Comparison of ENCODE assay signal across 8 cellular contexts in genomic region chr15:55993111-55993803, GRCh38. TPM values are rescaled to one million over a fixed set of nuclear protein-coding genes. Genes with fewer than 3 reads are reported as not detected.
DNase-seq lines count a peak whose midpoint lies in the region; ATAC-seq and TF ChIP-seq lines count a peak whose summit lies in the region.

NEDD4 (minus strand) TSS chr15:55993612; CDS start chr15:55993555, 57 bp downstream.

- peak within 1 kb of the TSS; percentile 90 for H3K4me3 Mint-ChIP-seq in mesothelial cell of epicardium

- H3K36me3 ChIP-seq in NT2/D1 (ENCODE audit: insufficient read depth, insufficient read length, low read length), result peaks cover 2% of the 10 kb centered on the region

- H3K4me1 Mint-ChIP-seq in mesothelial cell of epicardium, result peaks cover 40% of the 10 kb centered on the region

- peak within 1 kb of the TSS; percentile 83 for H3K9ac ChIP-seq in NT2/D1 (ENCODE audit: insufficient read length, low read depth)

- in situ Hi-C loops in endometrial microvascular endothelial cells (cut with HindIII; ENCODE audit: inconsistent ontology term, low pct_unique_long_range_greater_than_20kb, low sequenced_read_pairs), result loop anchor here (25.0 kb wide), 1 partner anchor 244 kb away; the partner anchor contains the start of gene RFX7

- H3K4me1 ChIP-seq in NT2/D1 (ENCODE audit: insufficient read depth, insufficient read length), result no peaks in the 10 kb centered on the region

- no peaks in the 10 kb centered on the region for H3K9me3 ChIP-seq in NT2/D1 (ENCODE audit: insufficient read depth, low read length)

- TF ChIP-seq CTCF in HL-60 (IDR thresholded peaks at IDR 0.05; ENCODE audit: insufficient read depth, low read length) (peak; percentile 26), mesothelial cell of epicardium (IDR thresholded peaks at IDR 0.05; ENCODE audit: unreplicated experiment) (no peak)

- peak within 1 kb of the TSS; percentile 59 for H3K27ac ChIP-seq in HL-60 (replicated peaks)

- H3K27ac Mint-ChIP-seq in mesothelial cell of epicardium, result peak within 1 kb of the TSS; percentile 95

- peak; percentile 90 for ATAC-seq in GM19455 (IDR thresholded peaks at IDR 0.05; ENCODE audit: unreplicated experiment)

- DNase-seq in CD1c-positive myeloid dendritic cell (ENCODE audit: extremely low spot score), result peak; percentile 71
- peak; percentile 30 to 83 for DNase-seq in HL-60 (ENCODE audit: low read depth in 1 of 2, low spot score in 1 of 2)
- DNase-seq in NT2/D1 (ENCODE audit: low read depth, low spot score), result peak; percentile 47
- DNase-seq in activated CD8-positive, alpha-beta memory T cell treated with anti-CD3 and anti-CD28 coated beads, Interleukin-2, amount 50 U/mL, for 24 hours (ENCODE audit: extremely low read depth), result peak; percentile 27
- peak; percentile 71 to 81 for DNase-seq in mesothelial cell of epicardium (ENCODE audit: low spot score in 2 of 2, unreplicated experiment in 2 of 2)
- peak; percentile 27 to 66 for DNase-seq in stimulated activated CD8-positive, alpha-beta memory T cell treated with anti-CD3 and anti-CD28 coated beads, Interleukin-15, amount 100 ng/mL, for 4 hours (ENCODE audit: low read depth in 2 of 2)

- peak within 1 kb of the TSS; percentile 87 for H3K4me3 ChIP-seq in HL-60 (replicated peaks; ENCODE audit: insufficient read depth, low read length)
- peak within 1 kb of the TSS; percentile 60 for H3K4me3 ChIP-seq in NT2/D1 (ENCODE audit: insufficient read length, low read depth)

- H3K36me3 Mint-ChIP-seq in mesothelial cell of epicardium, result peaks cover 8% of the 10 kb centered on the region

- no peaks in the 10 kb centered on the region for H3K27me3 ChIP-seq in HL-60 (ENCODE audit: insufficient read depth, poor library complexity, severe bottlenecking)
- peaks cover 9% of the 10 kb centered on the region for H3K27me3 ChIP-seq in NT2/D1 (ENCODE audit: insufficient read depth, insufficient read length)

- H3K9me3 Mint-ChIP-seq in mesothelial cell of epicardium, result no peaks in the 10 kb centered on the region

- no peaks in the 10 kb centered on the region for H3K27me3 Mint-ChIP-seq in mesothelial cell of epicardium (ENCODE audit: low read depth)

RNA-seq across cellular contexts. Expression of gene NEDD4, which starts in this region (rescaled TPM):
- total RNA-seq in endometrial microvascular endothelial cells (ENCODE audit: inconsistent ontology term) (61.0 TPM), mesothelial cell of epicardium (42.5 to 45.8 TPM (median 45.6 TPM) in 3 replicates)

Comparison
In these comparisons a context has a peak if more than half of its experiments do, and no peak if none do; other contexts are left out.
1. Peak in every context shown above with its lines: DNase-seq, ATAC-seq, H3K4me3 ChIP-seq and H3K27ac ChIP-seq.